In the genomic region with DNA sequence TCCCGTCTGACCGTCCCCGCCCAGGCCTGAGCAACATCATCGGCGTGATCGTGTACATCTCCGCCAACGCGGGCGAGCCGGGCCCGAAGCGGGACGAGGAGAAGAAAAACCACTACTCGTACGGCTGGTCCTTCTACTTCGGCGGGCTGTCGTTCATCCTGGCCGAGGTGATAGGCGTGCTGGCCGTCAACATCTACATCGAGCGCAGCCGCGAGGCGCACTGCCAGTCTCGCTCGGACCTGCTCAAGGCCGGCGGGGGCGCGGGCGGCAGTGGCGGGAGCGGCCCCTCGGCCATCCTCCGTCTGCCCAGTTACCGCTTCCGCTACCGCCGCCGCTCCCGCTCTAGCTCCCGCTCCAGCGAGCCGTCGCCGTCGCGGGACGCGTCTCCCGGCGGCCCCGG, we compare ENCODE assay signal across 13 cellular contexts. TPM values are rescaled to one million over a fixed set of nuclear protein-coding genes. Genes with fewer than 3 reads are reported as not detected.
DNase-seq lines count a peak whose midpoint lies in the region; ATAC-seq, FAIRE-seq and TF ChIP-seq lines count a peak whose summit lies in the region.
"Had no signal": no experiment of that assay in that cellular context is flagged by ENCODE, and none has a peak within 500 bp of the region (broad histone marks: within the 10 kb centered on the region; RNA-seq: fewer than 3 reads in every experiment).

No MANE protein-coding gene starts in this region.

- peak overlapping the region; percentile 75 for H3K4me2 ChIP-seq in astrocyte (ENCODE audit: low read length)

- no peak for FAIRE-seq in astrocyte (lab: Jason Lieb, UNC)

- ATAC-seq in activated CD4-positive, alpha-beta T cell treated with anti-CD3 and anti-CD28 coated beads for 36 hours, result no peak

- H4K20me1 ChIP-seq in astrocyte (ENCODE audit: insufficient read depth, low read length), result no peaks in the 10 kb centered on the region

- peaks cover 5% of the 10 kb centered on the region for H3K9me3 ChIP-seq in astrocyte (ENCODE audit: insufficient read depth, low read depth, low read length)
- H3K9me3 ChIP-seq in iPS-18c (ENCODE audit: control insufficient read depth, insufficient read depth, low read length), result no peaks in the 10 kb centered on the region
- peaks cover 0 to 5% (median 0%) of the 10 kb centered on the region in 5 donors for H3K9me3 ChIP-seq in subcutaneous abdominal adipose tissue (ENCODE audit: control insufficient read depth in 5 of 5, low read length in 5 of 5)

- H3K27ac Mint-ChIP-seq in activated CD4-positive, alpha-beta T cell treated with anti-CD3 and anti-CD28 coated beads for 36 hours, result no peak overlapping the region
- H3K27ac Mint-ChIP-seq in activated CD4-positive, alpha-beta T cell treated with anti-CD3 and anti-CD28 coated beads, Interleukin-2, amount 10 ng/mL, durations not matched to agents 24 days and 14 days, result no peak overlapping the region
- no peak overlapping the region for H3K27ac Mint-ChIP-seq in astrocyte (ENCODE audit: unreplicated experiment)
- H3K27ac Mint-ChIP-seq in HFFc6, result no peak overlapping the region

- H3K4me3 ChIP-seq in astrocyte (ENCODE audit: insufficient read depth, low read depth, low read length) (peak overlapping the region; percentile 23), iPS-18c (ENCODE audit: insufficient read depth, low read depth, low read length) (peak overlapping the region; percentile 43), subcutaneous abdominal adipose tissue (ENCODE audit: low read depth in 1 of 5, low read length in 5 of 5) (peak overlapping the region in 3 of 5 donors; percentile 39 to 59 (median 52))

- peaks cover 2% of the 10 kb centered on the region for H3K36me3 Mint-ChIP-seq in activated CD4-positive, alpha-beta T cell treated with anti-CD3 and anti-CD28 coated beads for 36 hours (ENCODE audit: low read depth)
- peaks cover 9% of the 10 kb centered on the region for H3K36me3 Mint-ChIP-seq in activated CD4-positive, alpha-beta T cell treated with anti-CD3 and anti-CD28 coated beads, Interleukin-2, amount 10 ng/mL, durations not matched to agents 24 days and 14 days (ENCODE audit: low read depth)
- H3K36me3 Mint-ChIP-seq in astrocyte (ENCODE audit: low read depth, unreplicated experiment), result peaks cover 7% of the 10 kb centered on the region
- H3K36me3 Mint-ChIP-seq in HFFc6 (ENCODE audit: low read depth), result no peaks in the 10 kb centered on the region

- H3K27ac ChIP-seq in astrocyte (ENCODE audit: low read depth, low read length) (no peak overlapping the region), subcutaneous abdominal adipose tissue (ENCODE audit: low read depth, low read length) (no peak overlapping the region)

- peak overlapping the region; percentile 23 for H3K9ac ChIP-seq in astrocyte (ENCODE audit: low read length)
- H3K9ac ChIP-seq in subcutaneous abdominal adipose tissue (ENCODE audit: low read length in 5 of 5), result peak overlapping the region in 1 of 5 donors; percentile 39

- H3K9me3 Mint-ChIP-seq in activated CD4-positive, alpha-beta T cell treated with anti-CD3 and anti-CD28 coated beads for 36 hours (ENCODE audit: low read depth), result no peaks in the 10 kb centered on the region
- peaks cover 20% of the 10 kb centered on the region for H3K9me3 Mint-ChIP-seq in activated CD4-positive, alpha-beta T cell treated with anti-CD3 and anti-CD28 coated beads, Interleukin-2, amount 10 ng/mL, durations not matched to agents 24 days and 14 days
- peaks cover 15% of the 10 kb centered on the region for H3K9me3 Mint-ChIP-seq in astrocyte (ENCODE audit: unreplicated experiment)
- no peaks in the 10 kb centered on the region; the same call in 1 of the 2 replicates for H3K9me3 Mint-ChIP-seq in HFFc6

- H3K4me1 ChIP-seq in astrocyte (ENCODE audit: insufficient read depth, low read length) (peaks cover 11% of the 10 kb centered on the region), subcutaneous abdominal adipose tissue (ENCODE audit: control insufficient read depth in 5 of 5, insufficient read depth in 5 of 5, low read length in 5 of 5) (peaks cover 10 to 36% (median 27%) of the 10 kb centered on the region in 5 donors)

- H3K4me3 Mint-ChIP-seq in activated CD4-positive, alpha-beta T cell treated with anti-CD3 and anti-CD28 coated beads for 36 hours, result no peak overlapping the region
- H3K4me3 Mint-ChIP-seq in activated CD4-positive, alpha-beta T cell treated with anti-CD3 and anti-CD28 coated beads, Interleukin-2, amount 10 ng/mL, durations not matched to agents 24 days and 14 days, result no peak overlapping the region
- H3K4me3 Mint-ChIP-seq in astrocyte (ENCODE audit: unreplicated experiment) (no peak overlapping the region), HFFc6 (no peak overlapping the region)

- no peaks in the 10 kb centered on the region for H3K79me2 ChIP-seq in astrocyte (ENCODE audit: insufficient read depth, low read length)

- peak; percentile 21 for DNase-seq in activated CD4-positive, alpha-beta T cell treated with anti-CD3 and anti-CD28 coated beads for 36 hours
- no peak for DNase-seq in activated CD4-positive, alpha-beta T cell treated with anti-CD3 and anti-CD28 coated beads, Interleukin-2, amount 10 ng/mL, durations not matched to agents 24 days and 14 days
- DNase-seq in astrocyte (ENCODE audit: low read depth), result no peak
- DNase-seq in DMS153 (lab: John Stamatoyannopoulos, UW), result no peak
- no peak for DNase-seq in HFFc6
- no peak for DNase-seq in DMS153 treated with DMSO at 0.1 percent for 48 hours (lab: John Stamatoyannopoulos, UW; ENCODE audit: unreplicated experiment)
- DNase-seq: activated T-cell treated with anti-CD3 and anti-CD28 coated beads for 4 hours; KBM-7; NCI-H345; stimulated activated CD8-positive, alpha-beta memory T cell treated with anti-CD3 and anti-CD28 coated beads, Interleukin-4, amount 100 ng/mL, for 48 hours had no signal

- peak overlapping the region; percentile 77 for H2AFZ ChIP-seq in astrocyte (ENCODE audit: low read depth, low read length)

- peaks cover 40% of the 10 kb centered on the region for H3K27me3 Mint-ChIP-seq in activated CD4-positive, alpha-beta T cell treated with anti-CD3 and anti-CD28 coated beads for 36 hours
- peaks cover 40% of the 10 kb centered on the region for H3K27me3 Mint-ChIP-seq in activated CD4-positive, alpha-beta T cell treated with anti-CD3 and anti-CD28 coated beads, Interleukin-2, amount 10 ng/mL, durations not matched to agents 24 days and 14 days
- H3K27me3 Mint-ChIP-seq in astrocyte (ENCODE audit: low read depth, unreplicated experiment), result peaks cover 20% of the 10 kb centered on the region
- peaks cover 14% of the 10 kb centered on the region for H3K27me3 Mint-ChIP-seq in HFFc6 (ENCODE audit: insufficient read depth)

- CTCF ChIA-PET in activated CD4-positive, alpha-beta T cell treated with anti-CD3 and anti-CD28 coated beads for 36 hours (lab: Charles Lee), result no interaction called here

- H3K4me1 Mint-ChIP-seq in activated CD4-positive, alpha-beta T cell treated with anti-CD3 and anti-CD28 coated beads for 36 hours, result peaks cover 30% of the 10 kb centered on the region
- peaks cover 15% of the 10 kb centered on the region for H3K4me1 Mint-ChIP-seq in activated CD4-positive, alpha-beta T cell treated with anti-CD3 and anti-CD28 coated beads, Interleukin-2, amount 10 ng/mL, durations not matched to agents 24 days and 14 days
- peaks cover 6% of the 10 kb centered on the region for H3K4me1 Mint-ChIP-seq in astrocyte (ENCODE audit: low read depth, unreplicated experiment)
- peaks cover 26% of the 10 kb centered on the region for H3K4me1 Mint-ChIP-seq in HFFc6 (ENCODE audit: low read depth)

- no peaks in the 10 kb centered on the region for H3K36me3 ChIP-seq in astrocyte (ENCODE audit: insufficient read depth, low read length)
- H3K36me3 ChIP-seq in subcutaneous abdominal adipose tissue (ENCODE audit: control insufficient read depth in 5 of 5, insufficient read depth in 5 of 5, low read length in 5 of 5), result peaks cover 0 to 3% (median 0%) of the 10 kb centered on the region in 5 donors

- POLR2A ChIA-PET in activated CD4-positive, alpha-beta T cell treated with anti-CD3 and anti-CD28 coated beads for 36 hours (lab: Charles Lee), result no interaction called here

- no peak for TF ChIP-seq CTCF in astrocyte (IDR thresholded peaks at IDR 0.05; ENCODE audit: insufficient read depth, low read depth, low read length)
- no peak for TF ChIP-seq CTCF in HFFc6 (IDR thresholded peaks at IDR 0.05)

- intact Hi-C loops in activated CD4-positive, alpha-beta T cell treated with anti-CD3 and anti-CD28 coated beads for 36 hours (cut with DNase I, micrococcal nuclease), result no loop called here
- intact Hi-C loops in activated CD4-positive, alpha-beta T cell treated with anti-CD3 and anti-CD28 coated beads, Interleukin-2, amount 10 ng/mL, durations not matched to agents 24 days and 14 days (cut with micrococcal nuclease), result no loop called here

- peaks cover 4% of the 10 kb centered on the region for H3K27me3 ChIP-seq in astrocyte (ENCODE audit: insufficient read depth, low read length)
- peaks cover 30 to 50% (median 42%) of the 10 kb centered on the region in 5 donors for H3K27me3 ChIP-seq in subcutaneous abdominal adipose tissue (ENCODE audit: control insufficient read depth in 5 of 5, insufficient read depth in 4 of 5, low read length in 5 of 5)

RNA-seq across cellular contexts. Expression of gene CACNG6, which starts 9.4 kb away (rescaled TPM):
- not detected for total RNA-seq in activated CD4-positive, alpha-beta T cell treated with anti-CD3 and anti-CD28 coated beads for 36 hours
- not detected in 2 replicates for total RNA-seq in activated CD4-positive, alpha-beta T cell treated with anti-CD3 and anti-CD28 coated beads, Interleukin-2, amount 10 ng/mL, durations not matched to agents 24 days and 14 days
- total RNA-seq in astrocyte, result 0.20 TPM in 1 of 2 replicates, not detected in the other
- total RNA-seq in HFFc6 (2021; fragmentation: NEBNext Ultra II Directional; extraction: Animal tissue kit (Norgen Biotek cat#: 25700)), result not detected
- total RNA-seq: left lobe of liver had no signal

RNA-seq across cellular contexts. Expression of gene CACNG8, which starts 19.3 kb away (rescaled TPM):
- total RNA-seq in activated CD4-positive, alpha-beta T cell treated with anti-CD3 and anti-CD28 coated beads for 36 hours, result not detected
- total RNA-seq in activated CD4-positive, alpha-beta T cell treated with anti-CD3 and anti-CD28 coated beads, Interleukin-2, amount 10 ng/mL, durations not matched to agents 24 days and 14 days, result not detected in 2 replicates
- 3.2 TPM in 2 replicates for total RNA-seq in astrocyte
- total RNA-seq in HFFc6 (2021; fragmentation: NEBNext Ultra II Directional; extraction: Animal tissue kit (Norgen Biotek cat#: 25700)), result under 1 TPM; 0.09 to 0.48 (median 0.26) TPM
- total RNA-seq: left lobe of liver had no signal
